ENCODE assay signal across 8 cellular contexts in genomic region chr1:154669464-154670282, GRCh38.
DNase-seq lines count a peak whose midpoint lies in the region; ATAC-seq and TF ChIP-seq lines count a peak whose summit lies in the region.

No MANE protein-coding gene starts in this region.

- H3K4me2 ChIP-seq in OCI-LY1 (ENCODE audit: low read length), result no peak overlapping the region

- H4K20me1 ChIP-seq in OCI-LY1 (ENCODE audit: insufficient read depth, low read length), result no peaks in the 10 kb centered on the region

- H3K9me3 Mint-ChIP-seq in natural killer cell, result no peaks in the 10 kb centered on the region
- no peaks in the 10 kb centered on the region for H3K9me3 Mint-ChIP-seq in stimulated activated memory B cell treated with anti-CD40 and anti-IgM and Interleukin-4, amounts not matched to agents 10 μg/mL and 1 μg/mL and 100 μg/mL, for 72 hours

- 57 to 62% methylated on average over 5 to 8 of the region's 9 CpGs for WGBS in esophagus squamous epithelium, 2 donors

- no peak overlapping the region for H3K9ac ChIP-seq in OCI-LY1 (ENCODE audit: low read length)

- ATAC-seq in natural killer cell, result peak; percentile 76 to 85 (median 80)
- ATAC-seq in stimulated activated memory B cell treated with anti-CD40 and anti-IgM and Interleukin-4, amounts not matched to agents 10 μg/mL and 1 μg/mL and 100 μg/mL, for 72 hours, result peak; percentile 94
- no peak for ATAC-seq in GM19351 (IDR thresholded peaks at IDR 0.05; ENCODE audit: unreplicated experiment)

- intact Hi-C loops in esophagus squamous epithelium (cut with DNase I) (no loop called here), natural killer cell (cut with micrococcal nuclease) (loop anchor here (2.0 kb wide), 1 partner anchor 91 kb away; no protein-coding TSS in a partner anchor)

- TF ChIP-seq CTCF in GM06990 (IDR thresholded peaks at IDR 0.05; ENCODE audit: insufficient read depth, low read length, poor library complexity, severe bottlenecking) (peak; percentile 84), OCI-LY1 (IDR thresholded peaks at IDR 0.05; ENCODE audit: low read length) (peak; percentile 94), esophagus squamous epithelium (IDR thresholded peaks at IDR 0.05) (peak; percentile 69 to 86 (median 74)), natural killer cell (IDR thresholded peaks at IDR 0.05) (peak; percentile 23)

- no peaks in the 10 kb centered on the region for H3K79me2 ChIP-seq in OCI-LY1 (ENCODE audit: insufficient read depth, low read length)

- no peak for TF ChIP-seq POLR2A in esophagus squamous epithelium (IDR thresholded peaks at IDR 0.05)

- no peaks in the 10 kb centered on the region for H3K4me1 Mint-ChIP-seq in natural killer cell
- no peaks in the 10 kb centered on the region for H3K4me1 Mint-ChIP-seq in stimulated activated memory B cell treated with anti-CD40 and anti-IgM and Interleukin-4, amounts not matched to agents 10 μg/mL and 1 μg/mL and 100 μg/mL, for 72 hours

- H3K4me3 ChIP-seq in GM06990 (replicated peaks; ENCODE audit: low read depth, low read length), result no peak overlapping the region
- no peak overlapping the region for H3K4me3 ChIP-seq in Jurkat, Clone E6-1 (ENCODE audit: low read length)
- H3K4me3 ChIP-seq in OCI-LY1 (ENCODE audit: low read depth, low read length, poor library complexity, severe bottlenecking), result no peak overlapping the region
- H3K4me3 ChIP-seq in esophagus squamous epithelium, result no peak overlapping the region

- H3K36me3 Mint-ChIP-seq in natural killer cell, result no peaks in the 10 kb centered on the region
- no peaks in the 10 kb centered on the region for H3K36me3 Mint-ChIP-seq in stimulated activated memory B cell treated with anti-CD40 and anti-IgM and Interleukin-4, amounts not matched to agents 10 μg/mL and 1 μg/mL and 100 μg/mL, for 72 hours

- H3K27me3 Mint-ChIP-seq in natural killer cell (ENCODE audit: low read depth in 2 of 2), result peaks cover 3 to 10% of the 10 kb centered on the region in 2 donors
- peaks cover 19% of the 10 kb centered on the region for H3K27me3 Mint-ChIP-seq in stimulated activated memory B cell treated with anti-CD40 and anti-IgM and Interleukin-4, amounts not matched to agents 10 μg/mL and 1 μg/mL and 100 μg/mL, for 72 hours

- H3K36me3 ChIP-seq in GM06990 (ENCODE audit: control insufficient read depth, insufficient read depth, low read length), result no peaks in the 10 kb centered on the region
- no peaks in the 10 kb centered on the region for H3K36me3 ChIP-seq in OCI-LY1 (ENCODE audit: insufficient read depth, low read length)
- H3K36me3 ChIP-seq in esophagus squamous epithelium, result no peaks in the 10 kb centered on the region

- no peaks in the 10 kb centered on the region for H3K27me3 ChIP-seq in GM06990 (replicated peaks; ENCODE audit: control insufficient read depth, insufficient read depth, low read length)
- H3K27me3 ChIP-seq in OCI-LY1 (ENCODE audit: insufficient read depth, low read length), result no peaks in the 10 kb centered on the region
- H3K27me3 ChIP-seq in esophagus squamous epithelium, result no peaks in the 10 kb centered on the region

- H3K27ac Mint-ChIP-seq in natural killer cell, result no peak overlapping the region
- no peak overlapping the region for H3K27ac Mint-ChIP-seq in stimulated activated memory B cell treated with anti-CD40 and anti-IgM and Interleukin-4, amounts not matched to agents 10 μg/mL and 1 μg/mL and 100 μg/mL, for 72 hours

- H3K4me1 ChIP-seq in OCI-LY1 (ENCODE audit: insufficient read depth, low read length, severe bottlenecking) (no peaks in the 10 kb centered on the region), esophagus squamous epithelium (no peaks in the 10 kb centered on the region)

- H3F3A ChIP-seq in OCI-LY1 (ENCODE audit: insufficient read depth, low read length), result no peaks in the 10 kb centered on the region

- H2AFZ ChIP-seq in OCI-LY1 (ENCODE audit: low read length), result no peak overlapping the region

- DNase-seq in GM06990 (ENCODE audit: extremely low read depth, insufficient read length), result peak; percentile 54
- DNase-seq in Jurkat, Clone E6-1 (ENCODE audit: low read depth, low spot score), result peak; percentile 71
- peak; percentile 59 for DNase-seq in activated T-cell treated with anti-CD3 and anti-CD28 coated beads for 4 hours
- DNase-seq in esophagus squamous epithelium (lab: John Stamatoyannopoulos, UW), result no peak
- peak; percentile 26 for DNase-seq in natural killer cell

- H3K27ac ChIP-seq in OCI-LY1 (ENCODE audit: low read depth, low read length, poor library complexity, severe bottlenecking) (no peak overlapping the region), esophagus squamous epithelium (no peak overlapping the region)

- no peaks in the 10 kb centered on the region for H3K9me2 ChIP-seq in OCI-LY1 (ENCODE audit: low read depth, low read length)

- H3K4me3 Mint-ChIP-seq in natural killer cell, result no peak overlapping the region
- H3K4me3 Mint-ChIP-seq in stimulated activated memory B cell treated with anti-CD40 and anti-IgM and Interleukin-4, amounts not matched to agents 10 μg/mL and 1 μg/mL and 100 μg/mL, for 72 hours, result no peak overlapping the region

- no peaks in the 10 kb centered on the region for H3K9me3 ChIP-seq in OCI-LY1 (ENCODE audit: low read length)
- H3K9me3 ChIP-seq in esophagus squamous epithelium, result no peaks in the 10 kb centered on the region

Comparison
In these comparisons a context has a peak if more than half of its experiments do, and no peak if none do; other contexts are left out.
1. CTCF ChIP-seq: peak in every context shown above with its lines; median percentile 94 in OCI-LY1; 84 in GM06990; 74 in esophagus squamous epithelium; 23 in natural killer cell.